ENCODE assay signal across 1 cellular context in the genomic region with DNA sequence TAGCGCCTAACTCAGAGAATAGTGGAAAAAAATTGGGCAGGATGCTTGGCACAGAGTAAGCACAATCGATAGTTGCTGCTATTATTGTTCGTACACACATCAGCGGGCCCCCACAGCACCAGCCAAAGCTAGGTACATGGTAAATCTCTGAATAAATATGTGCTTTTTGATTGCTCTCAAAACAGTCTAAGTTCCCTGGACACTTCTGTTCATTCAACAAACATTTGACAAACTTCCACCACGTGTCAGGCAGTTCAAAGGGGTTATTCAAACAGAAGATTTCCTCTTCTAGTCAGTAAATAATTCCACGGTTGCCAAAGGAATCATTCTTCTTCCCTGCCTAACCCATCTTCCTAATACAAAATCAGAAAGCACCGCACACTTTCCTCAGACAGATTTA.
TF ChIP-seq lines count a peak whose summit lies in the region.

No MANE protein-coding gene starts in this region.

TF ChIP-seq in HepG2, 621 proteins besides CTCF, POLR2A, EP300 and RAD21 (continued from another document and continues in another):
- TF ChIP-seq, protein P1, sequence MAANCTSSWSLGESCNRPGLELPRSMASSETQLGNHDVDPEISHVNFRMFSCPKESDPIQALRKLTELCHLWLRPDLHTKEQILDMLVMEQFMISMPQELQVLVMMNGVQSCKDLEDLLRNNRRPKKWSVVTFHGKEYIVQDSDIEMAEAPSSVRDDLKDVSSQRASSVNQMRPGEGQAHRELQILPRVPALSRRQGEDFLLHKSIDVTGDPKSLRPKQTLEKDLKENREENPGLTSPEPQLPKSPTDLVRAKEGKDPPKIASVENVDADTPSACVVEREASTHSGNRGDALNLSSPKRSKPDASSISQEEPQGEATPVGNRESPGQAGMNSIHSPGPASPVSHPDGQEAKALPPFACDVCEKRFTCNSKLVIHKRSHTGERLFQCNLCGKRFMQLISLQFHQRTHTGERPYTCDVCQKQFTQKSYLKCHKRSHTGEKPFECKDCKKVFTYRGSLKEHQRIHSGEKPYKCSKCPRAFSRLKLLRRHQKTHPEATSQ (CRISPR knock-in tag; IDR thresholded peaks at IDR 0.05; ENCODE audit: borderline replicate concordance), result no peak; the same call in 1 of the 2 replicates
- TF ChIP-seq ETV6 (CRISPR knock-in tag; conservative IDR thresholded peaks at IDR 0.05), result no peak
- TF ChIP-seq, protein P2, sequence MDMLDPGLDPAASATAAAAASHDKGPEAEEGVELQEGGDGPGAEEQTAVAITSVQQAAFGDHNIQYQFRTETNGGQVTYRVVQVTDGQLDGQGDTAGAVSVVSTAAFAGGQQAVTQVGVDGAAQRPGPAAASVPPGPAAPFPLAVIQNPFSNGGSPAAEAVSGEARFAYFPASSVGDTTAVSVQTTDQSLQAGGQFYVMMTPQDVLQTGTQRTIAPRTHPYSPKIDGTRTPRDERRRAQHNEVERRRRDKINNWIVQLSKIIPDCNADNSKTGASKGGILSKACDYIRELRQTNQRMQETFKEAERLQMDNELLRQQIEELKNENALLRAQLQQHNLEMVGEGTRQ (IDR thresholded peaks at IDR 0.05; ENCODE audit: low read depth, low read length), result peak; percentile 66
- TF ChIP-seq, protein P2 (CRISPR knock-in tag; IDR thresholded peaks at IDR 0.05; ENCODE audit: borderline replicate concordance), result peak; percentile 62; the same call in 1 of the 2 replicates
- TF ChIP-seq, protein P3, sequence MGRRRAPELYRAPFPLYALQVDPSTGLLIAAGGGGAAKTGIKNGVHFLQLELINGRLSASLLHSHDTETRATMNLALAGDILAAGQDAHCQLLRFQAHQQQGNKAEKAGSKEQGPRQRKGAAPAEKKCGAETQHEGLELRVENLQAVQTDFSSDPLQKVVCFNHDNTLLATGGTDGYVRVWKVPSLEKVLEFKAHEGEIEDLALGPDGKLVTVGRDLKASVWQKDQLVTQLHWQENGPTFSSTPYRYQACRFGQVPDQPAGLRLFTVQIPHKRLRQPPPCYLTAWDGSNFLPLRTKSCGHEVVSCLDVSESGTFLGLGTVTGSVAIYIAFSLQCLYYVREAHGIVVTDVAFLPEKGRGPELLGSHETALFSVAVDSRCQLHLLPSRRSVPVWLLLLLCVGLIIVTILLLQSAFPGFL (CRISPR knock-in tag; IDR thresholded peaks at IDR 0.05), result no peak
- TF ChIP-seq, protein P4, sequence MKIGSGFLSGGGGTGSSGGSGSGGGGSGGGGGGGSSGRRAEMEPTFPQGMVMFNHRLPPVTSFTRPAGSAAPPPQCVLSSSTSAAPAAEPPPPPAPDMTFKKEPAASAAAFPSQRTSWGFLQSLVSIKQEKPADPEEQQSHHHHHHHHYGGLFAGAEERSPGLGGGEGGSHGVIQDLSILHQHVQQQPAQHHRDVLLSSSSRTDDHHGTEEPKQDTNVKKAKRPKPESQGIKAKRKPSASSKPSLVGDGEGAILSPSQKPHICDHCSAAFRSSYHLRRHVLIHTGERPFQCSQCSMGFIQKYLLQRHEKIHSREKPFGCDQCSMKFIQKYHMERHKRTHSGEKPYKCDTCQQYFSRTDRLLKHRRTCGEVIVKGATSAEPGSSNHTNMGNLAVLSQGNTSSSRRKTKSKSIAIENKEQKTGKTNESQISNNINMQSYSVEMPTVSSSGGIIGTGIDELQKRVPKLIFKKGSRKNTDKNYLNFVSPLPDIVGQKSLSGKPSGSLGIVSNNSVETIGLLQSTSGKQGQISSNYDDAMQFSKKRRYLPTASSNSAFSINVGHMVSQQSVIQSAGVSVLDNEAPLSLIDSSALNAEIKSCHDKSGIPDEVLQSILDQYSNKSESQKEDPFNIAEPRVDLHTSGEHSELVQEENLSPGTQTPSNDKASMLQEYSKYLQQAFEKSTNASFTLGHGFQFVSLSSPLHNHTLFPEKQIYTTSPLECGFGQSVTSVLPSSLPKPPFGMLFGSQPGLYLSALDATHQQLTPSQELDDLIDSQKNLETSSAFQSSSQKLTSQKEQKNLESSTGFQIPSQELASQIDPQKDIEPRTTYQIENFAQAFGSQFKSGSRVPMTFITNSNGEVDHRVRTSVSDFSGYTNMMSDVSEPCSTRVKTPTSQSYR (CRISPR knock-in tag; IDR thresholded peaks at IDR 0.05; ENCODE audit: borderline replicate concordance), result peak; percentile 33; the same call in 1 of the 2 replicates
- no peak for TF ChIP-seq HNRNPK (IDR thresholded peaks at IDR 0.05; ENCODE audit: low read depth, low read length, poor library complexity, severe bottlenecking)
- TF ChIP-seq POLR2G (IDR thresholded peaks at IDR 0.05; ENCODE audit: low read depth, low read length), result no peak
- no peak for TF ChIP-seq AGO2 (optimal IDR thresholded peaks at IDR 0.05; ENCODE audit: low read depth, low read length)
- TF ChIP-seq, protein P5, sequence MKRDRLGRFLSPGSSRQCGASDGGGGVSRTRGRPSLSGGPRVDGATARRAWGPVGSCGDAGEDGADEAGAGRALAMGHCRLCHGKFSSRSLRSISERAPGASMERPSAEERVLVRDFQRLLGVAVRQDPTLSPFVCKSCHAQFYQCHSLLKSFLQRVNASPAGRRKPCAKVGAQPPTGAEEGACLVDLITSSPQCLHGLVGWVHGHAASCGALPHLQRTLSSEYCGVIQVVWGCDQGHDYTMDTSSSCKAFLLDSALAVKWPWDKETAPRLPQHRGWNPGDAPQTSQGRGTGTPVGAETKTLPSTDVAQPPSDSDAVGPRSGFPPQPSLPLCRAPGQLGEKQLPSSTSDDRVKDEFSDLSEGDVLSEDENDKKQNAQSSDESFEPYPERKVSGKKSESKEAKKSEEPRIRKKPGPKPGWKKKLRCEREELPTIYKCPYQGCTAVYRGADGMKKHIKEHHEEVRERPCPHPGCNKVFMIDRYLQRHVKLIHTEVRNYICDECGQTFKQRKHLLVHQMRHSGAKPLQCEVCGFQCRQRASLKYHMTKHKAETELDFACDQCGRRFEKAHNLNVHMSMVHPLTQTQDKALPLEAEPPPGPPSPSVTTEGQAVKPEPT (CRISPR knock-in tag; IDR thresholded peaks at IDR 0.05; ENCODE audit: low read depth), result no peak
- no peak for TF ChIP-seq CC2D1A (CRISPR knock-in tag; IDR thresholded peaks at IDR 0.05)
- TF ChIP-seq, protein P6, sequence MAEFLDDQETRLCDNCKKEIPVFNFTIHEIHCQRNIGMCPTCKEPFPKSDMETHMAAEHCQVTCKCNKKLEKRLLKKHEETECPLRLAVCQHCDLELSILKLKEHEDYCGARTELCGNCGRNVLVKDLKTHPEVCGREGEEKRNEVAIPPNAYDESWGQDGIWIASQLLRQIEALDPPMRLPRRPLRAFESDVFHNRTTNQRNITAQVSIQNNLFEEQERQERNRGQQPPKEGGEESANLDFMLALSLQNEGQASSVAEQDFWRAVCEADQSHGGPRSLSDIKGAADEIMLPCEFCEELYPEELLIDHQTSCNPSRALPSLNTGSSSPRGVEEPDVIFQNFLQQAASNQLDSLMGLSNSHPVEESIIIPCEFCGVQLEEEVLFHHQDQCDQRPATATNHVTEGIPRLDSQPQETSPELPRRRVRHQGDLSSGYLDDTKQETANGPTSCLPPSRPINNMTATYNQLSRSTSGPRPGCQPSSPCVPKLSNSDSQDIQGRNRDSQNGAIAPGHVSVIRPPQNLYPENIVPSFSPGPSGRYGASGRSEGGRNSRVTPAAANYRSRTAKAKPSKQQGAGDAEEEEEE (CRISPR knock-in tag; IDR thresholded peaks at IDR 0.05; ENCODE audit: borderline replicate concordance), result no peak; the same call in 1 of the 2 replicates
- TF ChIP-seq, protein P7, sequence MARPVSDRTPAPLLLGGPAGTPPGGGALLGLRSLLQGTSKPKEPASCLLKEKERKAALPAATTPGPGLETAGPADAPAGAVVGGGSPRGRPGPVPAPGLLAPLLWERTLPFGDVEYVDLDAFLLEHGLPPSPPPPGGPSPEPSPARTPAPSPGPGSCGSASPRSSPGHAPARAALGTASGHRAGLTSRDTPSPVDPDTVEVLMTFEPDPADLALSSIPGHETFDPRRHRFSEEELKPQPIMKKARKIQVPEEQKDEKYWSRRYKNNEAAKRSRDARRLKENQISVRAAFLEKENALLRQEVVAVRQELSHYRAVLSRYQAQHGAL (CRISPR knock-in tag; IDR thresholded peaks at IDR 0.05; ENCODE audit: not compliant biosample characterization), result no peak
- TF ChIP-seq ZNF709 (CRISPR knock-in tag; IDR thresholded peaks at IDR 0.05), result no peak
- TF ChIP-seq ZNF225 (CRISPR knock-in tag; IDR thresholded peaks at IDR 0.05), result no peak
- TF ChIP-seq ZMYM2 (CRISPR knock-in tag; IDR thresholded peaks at IDR 0.05), result no peak
- TF ChIP-seq ZNF839 (CRISPR knock-in tag; IDR thresholded peaks at IDR 0.05; ENCODE audit: borderline replicate concordance), result no peak
- TF ChIP-seq, protein P8, sequence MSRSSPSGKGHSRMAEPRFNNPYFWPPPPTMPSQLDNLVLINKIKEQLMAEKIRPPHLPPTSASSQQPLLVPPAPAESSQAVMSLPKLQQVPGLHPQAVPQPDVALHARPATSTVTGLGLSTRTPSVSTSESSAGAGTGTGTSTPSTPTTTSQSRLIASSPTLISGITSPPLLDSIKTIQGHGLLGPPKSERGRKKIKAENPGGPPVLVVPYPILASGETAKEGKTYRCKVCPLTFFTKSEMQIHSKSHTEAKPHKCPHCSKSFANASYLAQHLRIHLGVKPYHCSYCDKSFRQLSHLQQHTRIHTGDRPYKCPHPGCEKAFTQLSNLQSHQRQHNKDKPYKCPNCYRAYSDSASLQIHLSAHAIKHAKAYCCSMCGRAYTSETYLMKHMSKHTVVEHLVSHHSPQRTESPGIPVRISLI (CRISPR knock-in tag; IDR thresholded peaks at IDR 0.05; ENCODE audit: borderline replicate concordance), result peak; percentile 30; the same call in 1 of the 2 replicates
- TF ChIP-seq, protein P9, sequence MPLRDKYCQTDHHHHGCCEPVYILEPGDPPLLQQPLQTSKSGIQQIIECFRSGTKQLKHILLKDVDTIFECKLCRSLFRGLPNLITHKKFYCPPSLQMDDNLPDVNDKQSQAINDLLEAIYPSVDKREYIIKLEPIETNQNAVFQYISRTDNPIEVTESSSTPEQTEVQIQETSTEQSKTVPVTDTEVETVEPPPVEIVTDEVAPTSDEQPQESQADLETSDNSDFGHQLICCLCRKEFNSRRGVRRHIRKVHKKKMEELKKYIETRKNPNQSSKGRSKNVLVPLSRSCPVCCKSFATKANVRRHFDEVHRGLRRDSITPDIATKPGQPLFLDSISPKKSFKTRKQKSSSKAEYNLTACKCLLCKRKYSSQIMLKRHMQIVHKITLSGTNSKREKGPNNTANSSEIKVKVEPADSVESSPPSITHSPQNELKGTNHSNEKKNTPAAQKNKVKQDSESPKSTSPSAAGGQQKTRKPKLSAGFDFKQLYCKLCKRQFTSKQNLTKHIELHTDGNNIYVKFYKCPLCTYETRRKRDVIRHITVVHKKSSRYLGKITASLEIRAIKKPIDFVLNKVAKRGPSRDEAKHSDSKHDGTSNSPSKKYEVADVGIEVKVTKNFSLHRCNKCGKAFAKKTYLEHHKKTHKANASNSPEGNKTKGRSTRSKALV (CRISPR knock-in tag; IDR thresholded peaks at IDR 0.05), result peak; percentile 41; the same call in 1 of the 2 replicates
- TF ChIP-seq ZNF34 (CRISPR knock-in tag; IDR thresholded peaks at IDR 0.05; ENCODE audit: borderline replicate concordance), result no peak
- TF ChIP-seq TARDBP (CRISPR knock-in tag; IDR thresholded peaks at IDR 0.05), result peak; percentile 78; the same call in 1 of the 2 replicates
- TF ChIP-seq KLF9 (CRISPR knock-in tag; IDR thresholded peaks at IDR 0.05; ENCODE audit: low read depth), result no peak
- TF ChIP-seq ZNF24 (IDR thresholded peaks at IDR 0.05), result no peak
- TF ChIP-seq, protein P10, sequence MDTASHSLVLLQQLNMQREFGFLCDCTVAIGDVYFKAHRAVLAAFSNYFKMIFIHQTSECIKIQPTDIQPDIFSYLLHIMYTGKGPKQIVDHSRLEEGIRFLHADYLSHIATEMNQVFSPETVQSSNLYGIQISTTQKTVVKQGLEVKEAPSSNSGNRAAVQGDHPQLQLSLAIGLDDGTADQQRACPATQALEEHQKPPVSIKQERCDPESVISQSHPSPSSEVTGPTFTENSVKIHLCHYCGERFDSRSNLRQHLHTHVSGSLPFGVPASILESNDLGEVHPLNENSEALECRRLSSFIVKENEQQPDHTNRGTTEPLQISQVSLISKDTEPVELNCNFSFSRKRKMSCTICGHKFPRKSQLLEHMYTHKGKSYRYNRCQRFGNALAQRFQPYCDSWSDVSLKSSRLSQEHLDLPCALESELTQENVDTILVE (CRISPR knock-in tag; IDR thresholded peaks at IDR 0.05), result no peak
- TF ChIP-seq REPIN1 (CRISPR knock-in tag; IDR thresholded peaks at IDR 0.05; ENCODE audit: borderline replicate concordance, low read depth), result peak; percentile 58; the same call in 1 of the 2 replicates
- TF ChIP-seq XBP1 (CRISPR knock-in tag; IDR thresholded peaks at IDR 0.05), result no peak
- no peak for TF ChIP-seq PTBP1 (IDR thresholded peaks at IDR 0.05; ENCODE audit: low read depth, low read length, poor library complexity, severe bottlenecking)
- peak; percentile 39; the same call in 1 of the 2 replicates for TF ChIP-seq ZMYM4 (CRISPR knock-in tag; IDR thresholded peaks at IDR 0.05)
- no peak for TF ChIP-seq ZNF350 (CRISPR knock-in tag; IDR thresholded peaks at IDR 0.05; ENCODE audit: borderline replicate concordance, low read depth)
- TF ChIP-seq, protein P11, sequence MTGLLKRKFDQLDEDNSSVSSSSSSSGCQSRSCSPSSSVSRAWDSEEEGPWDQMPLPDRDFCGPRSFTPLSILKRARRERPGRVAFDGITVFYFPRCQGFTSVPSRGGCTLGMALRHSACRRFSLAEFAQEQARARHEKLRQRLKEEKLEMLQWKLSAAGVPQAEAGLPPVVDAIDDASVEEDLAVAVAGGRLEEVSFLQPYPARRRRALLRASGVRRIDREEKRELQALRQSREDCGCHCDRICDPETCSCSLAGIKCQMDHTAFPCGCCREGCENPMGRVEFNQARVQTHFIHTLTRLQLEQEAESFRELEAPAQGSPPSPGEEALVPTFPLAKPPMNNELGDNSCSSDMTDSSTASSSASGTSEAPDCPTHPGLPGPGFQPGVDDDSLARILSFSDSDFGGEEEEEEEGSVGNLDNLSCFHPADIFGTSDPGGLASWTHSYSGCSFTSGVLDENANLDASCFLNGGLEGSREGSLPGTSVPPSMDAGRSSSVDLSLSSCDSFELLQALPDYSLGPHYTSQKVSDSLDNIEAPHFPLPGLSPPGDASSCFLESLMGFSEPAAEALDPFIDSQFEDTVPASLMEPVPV (CRISPR knock-in tag; IDR thresholded peaks at IDR 0.05), result no peak
- TF ChIP-seq, protein P12, sequence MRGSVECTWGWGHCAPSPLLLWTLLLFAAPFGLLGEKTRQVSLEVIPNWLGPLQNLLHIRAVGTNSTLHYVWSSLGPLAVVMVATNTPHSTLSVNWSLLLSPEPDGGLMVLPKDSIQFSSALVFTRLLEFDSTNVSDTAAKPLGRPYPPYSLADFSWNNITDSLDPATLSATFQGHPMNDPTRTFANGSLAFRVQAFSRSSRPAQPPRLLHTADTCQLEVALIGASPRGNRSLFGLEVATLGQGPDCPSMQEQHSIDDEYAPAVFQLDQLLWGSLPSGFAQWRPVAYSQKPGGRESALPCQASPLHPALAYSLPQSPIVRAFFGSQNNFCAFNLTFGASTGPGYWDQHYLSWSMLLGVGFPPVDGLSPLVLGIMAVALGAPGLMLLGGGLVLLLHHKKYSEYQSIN (CRISPR knock-in tag; IDR thresholded peaks at IDR 0.05; ENCODE audit: borderline replicate concordance), result no peak
- TF ChIP-seq, protein P13, sequence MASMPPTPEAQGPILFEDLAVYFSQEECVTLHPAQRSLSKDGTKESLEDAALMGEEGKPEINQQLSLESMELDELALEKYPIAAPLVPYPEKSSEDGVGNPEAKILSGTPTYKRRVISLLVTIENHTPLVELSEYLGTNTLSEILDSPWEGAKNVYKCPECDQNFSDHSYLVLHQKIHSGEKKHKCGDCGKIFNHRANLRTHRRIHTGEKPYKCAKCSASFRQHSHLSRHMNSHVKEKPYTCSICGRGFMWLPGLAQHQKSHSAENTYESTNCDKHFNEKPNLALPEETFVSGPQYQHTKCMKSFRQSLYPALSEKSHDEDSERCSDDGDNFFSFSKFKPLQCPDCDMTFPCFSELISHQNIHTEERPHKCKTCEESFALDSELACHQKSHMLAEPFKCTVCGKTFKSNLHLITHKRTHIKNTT (CRISPR knock-in tag; IDR thresholded peaks at IDR 0.05), result no peak
